ENCODE assay signal across 12 cellular contexts in genomic region chr10:67818323-67818722, GRCh38. TPM values are rescaled to one million over a fixed set of nuclear protein-coding genes. Genes with fewer than 3 reads are reported as not detected.
DNase-seq lines count a peak whose midpoint lies in the region; ATAC-seq and TF ChIP-seq lines count a peak whose summit lies in the region.
"Had no signal": no experiment of that assay in that cellular context is flagged by ENCODE, and none has a peak within 500 bp of the region (broad histone marks: within the 10 kb centered on the region; RNA-seq: fewer than 3 reads in every experiment).

No MANE protein-coding gene starts in this region.

- in situ Hi-C loops in ACHN (cut with HindIII; ENCODE audit: low pct_ligation_motif_present, low pct_unique_long_range_greater_than_20kb, low sequenced_read_pairs) = no loop called here

- peaks cover 10% of the 10 kb centered on the region; the same call in 1 of the 2 replicates for H3K4me1 ChIP-seq in PC-9 (replicated peaks; ENCODE audit: insufficient read depth)
- H3K4me1 ChIP-seq: BLaER1 treated with 17β-estradiol and CSF1 and Interleukin-3, amounts not matched to agents 10 nM and 100 nM; colonic mucosa; testis had no signal

- H3K79me2 ChIP-seq in PC-9 (ENCODE audit: low read depth) = no peaks in the 10 kb centered on the region

- no peaks in the 10 kb centered on the region for H3K9me2 ChIP-seq in PC-9 (ENCODE audit: insufficient read depth)

- intact Hi-C loops in PC-9 (cut with micrococcal nuclease; ENCODE audit: unreplicated experiment) = no loop called here

- H3K9me3 ChIP-seq in PC-9 (ENCODE audit: insufficient read depth, low read depth) = no peaks in the 10 kb centered on the region
- H3K9me3 ChIP-seq: colonic mucosa, testis had no signal

- DNase-seq in ACHN (peak; percentile 90), PC-9 (peak; percentile 12 to 72), epithelial cell of proximal tubule (ENCODE audit: low read depth) (peak; percentile 95), CD1c-positive myeloid dendritic cell (ENCODE audit: extremely low spot score) (no peak), C1 segment of cervical spinal cord (lab: John Stamatoyannopoulos, UW) (no peak)
- DNase-seq: activated CD4-positive, alpha-beta memory T cell treated with anti-CD3 and anti-CD28 coated beads for 36 hours; colonic mucosa; testis had no signal

- no peaks in the 10 kb centered on the region for H3K36me3 ChIP-seq in PC-9 (ENCODE audit: low read depth)
- H3K36me3 ChIP-seq: BLaER1 treated with 17β-estradiol and CSF1 and Interleukin-3, amounts not matched to agents 10 nM and 100 nM; colonic mucosa had no signal

- no peaks in the 10 kb centered on the region for H3K27me3 ChIP-seq in PC-9 (ENCODE audit: insufficient read depth, low read depth)
- H3K27me3 ChIP-seq: BLaER1 treated with 17β-estradiol and CSF1 and Interleukin-3, amounts not matched to agents 10 nM and 100 nM; colonic mucosa; testis had no signal

- ATAC-seq in HG03135 (IDR thresholded peaks at IDR 0.05; ENCODE audit: unreplicated experiment) (peak; percentile 64), GM21390 (IDR thresholded peaks at IDR 0.05; ENCODE audit: unreplicated experiment) (no peak), HG03439 (IDR thresholded peaks at IDR 0.05; ENCODE audit: unreplicated experiment) (no peak)

- no peak overlapping the region for H2AFZ ChIP-seq in PC-9

- no peaks in the 10 kb centered on the region for H4K20me1 ChIP-seq in PC-9 (ENCODE audit: insufficient read depth)
- H4K20me1 ChIP-seq: BLaER1 treated with 17β-estradiol and CSF1 and Interleukin-3, amounts not matched to agents 10 nM and 100 nM had no signal

- TF ChIP-seq CTCF in PC-9 (conservative IDR thresholded peaks at IDR 0.05) (no peak), epithelial cell of proximal tubule (conservative IDR thresholded peaks at IDR 0.05; ENCODE audit: low read depth, low read length) (no peak)

- no peak overlapping the region for H3K27ac ChIP-seq in PC-9
- H3K27ac ChIP-seq: BLaER1 treated with 17β-estradiol and CSF1 and Interleukin-3, amounts not matched to agents 10 nM and 100 nM; colonic mucosa; testis had no signal

- H3K4me3 ChIP-seq in PC-9 (no peak overlapping the region), epithelial cell of proximal tubule (ENCODE audit: low read depth, low read length) (peak overlapping the region; percentile 4)
- H3K4me3 ChIP-seq: BLaER1 treated with 17β-estradiol and CSF1 and Interleukin-3, amounts not matched to agents 10 nM and 100 nM; colonic mucosa had no signal

- CTCF ChIA-PET in PC-9 (lab: Charles Lee) = no interaction called here

- H3K4me2 ChIP-seq in PC-9 = no peak overlapping the region; the same call in 1 of the 2 replicates
- H3K4me2 ChIP-seq: BLaER1 treated with 17β-estradiol and CSF1 and Interleukin-3, amounts not matched to agents 10 nM and 100 nM had no signal

- POLR2A ChIA-PET in PC-9 (lab: Charles Lee; ENCODE audit: unreplicated experiment) = no interaction called here

- H3F3A ChIP-seq in PC-9 (ENCODE audit: insufficient read depth, low read depth) = no peaks in the 10 kb centered on the region

- BruUV-seq in PC-9 (replicated peaks; lab: Mats Ljungman, UMichigan) = no TSS peak

RNA-seq across cellular contexts. Expression of gene DNAJC12, which starts 19.7 kb away (rescaled TPM):
- 0.33 TPM in 1 of 2 replicates, not detected in the other for total RNA-seq in PC-9 (2021)
- 0.17 and 2.2 TPM in 2 replicates for total RNA-seq in epithelial cell of proximal tubule

Comparison
In these comparisons a context has a peak if more than half of its experiments do, and no peak if none do; other contexts are left out.
1. DNase-seq: peak in ACHN (single experiment), PC-9 (2 of 2) and epithelial cell of proximal tubule (single experiment); none in CD1c-positive myeloid dendritic cell (single experiment) and C1 segment of cervical spinal cord (0 of 14).